In genomic region chr6:36867471-36868224, GRCh38 we compare ENCODE assay signal across 1 cellular context.
TF ChIP-seq lines count a peak whose summit lies in the region.

No MANE protein-coding gene starts in this region.

TF ChIP-seq in HEK293, 187 proteins besides CTCF, POLR2A, EP300 and RAD21:
- 0 out of 2 replicates have a peak, but pooled peaks have one; percentile 13 for TF ChIP-seq EGR2 (tag by site-specific recombination; IDR thresholded peaks at IDR 0.05; ENCODE audit: low read depth)
- no peak for TF ChIP-seq KLF1 (tag by site-specific recombination; IDR thresholded peaks at IDR 0.05)
- no peak for TF ChIP-seq ZNF660 (tag by site-specific recombination; IDR thresholded peaks at IDR 0.05)
- peak; percentile 95 for TF ChIP-seq PRDM1 (tag by site-specific recombination; IDR thresholded peaks at IDR 0.05)
- TF ChIP-seq MEIS1 (CRISPR knock-in tag; IDR thresholded peaks at IDR 0.05; ENCODE audit: borderline replicate concordance) = no peak
- TF ChIP-seq ZFHX2 (tag by site-specific recombination; conservative IDR thresholded peaks at IDR 0.05) = peak; percentile 44
TF ChIP-seq in HEK293: peak in this region for 3.
